ENCODE assay signal across 19 cellular contexts in genomic region chr3:45165497-45166282, GRCh38. TPM values are rescaled to one million over a fixed set of nuclear protein-coding genes. Genes with fewer than 3 reads are reported as not detected.
DNase-seq lines count a peak whose midpoint lies in the region; ATAC-seq and TF ChIP-seq lines count a peak whose summit lies in the region.
"Had no signal": no experiment of that assay in that cellular context is flagged by ENCODE, and none has a peak within 500 bp of the region (broad histone marks: within the 10 kb centered on the region; RNA-seq: fewer than 3 reads in every experiment).

No MANE protein-coding gene starts in this region.

- H3K4me1 Mint-ChIP-seq in activated T-cell treated with anti-CD3 and anti-CD28 coated beads, Interleukin-2, amount 50 U/mL, for 24 hours (ENCODE audit: low read depth): peaks cover 31% of the 10 kb centered on the region

- H3K27me3 Mint-ChIP-seq in activated T-cell treated with anti-CD3 and anti-CD28 coated beads, Interleukin-2, amount 50 U/mL, for 24 hours: no peaks in the 10 kb centered on the region

- no peaks in the 10 kb centered on the region for H3K27me3 ChIP-seq in uterus
- H3K27me3 ChIP-seq in lower lobe of right lung (ENCODE audit: low read depth): no peaks in the 10 kb centered on the region
- H3K27me3 ChIP-seq: breast epithelium had no signal

- no peak overlapping the region for H3K4me3 Mint-ChIP-seq in activated T-cell treated with anti-CD3 and anti-CD28 coated beads, Interleukin-2, amount 50 U/mL, for 24 hours
- H3K4me3 Mint-ChIP-seq: WTC11 had no signal

- H3K27ac ChIP-seq in RWPE1 (peak overlapping the region; percentile 93), uterus (peak overlapping the region; percentile 9 to 48), lower lobe of right lung (no peak overlapping the region)
- H3K27ac ChIP-seq: dorsolateral prefrontal cortex had no signal

- ATAC-seq in GM18517 (IDR thresholded peaks at IDR 0.05; ENCODE audit: unreplicated experiment): no peak
- no peak for ATAC-seq in lower lobe of right lung
- ATAC-seq: left cardiac atrium, WTC11 had no signal

- peaks cover 4% of the 10 kb centered on the region for H3K9me3 Mint-ChIP-seq in activated T-cell treated with anti-CD3 and anti-CD28 coated beads, Interleukin-2, amount 50 U/mL, for 24 hours
- H3K9me3 Mint-ChIP-seq: WTC11 had no signal

- intact Hi-C loops in uterus (cut with DNase I; ENCODE audit: low total_unique reads) (no loop called here), lower lobe of right lung (cut with DNase I) (no loop called here)

- H3K36me3 Mint-ChIP-seq in activated T-cell treated with anti-CD3 and anti-CD28 coated beads, Interleukin-2, amount 50 U/mL, for 24 hours (ENCODE audit: low read depth): no peaks in the 10 kb centered on the region
- H3K36me3 Mint-ChIP-seq: CD4-positive, alpha-beta memory T cell; WTC11 had no signal

- H3K36me3 ChIP-seq in uterus (no peaks in the 10 kb centered on the region), lower lobe of right lung (no peaks in the 10 kb centered on the region)
- H3K36me3 ChIP-seq: breast epithelium had no signal

- no peak for TF ChIP-seq POLR2A in uterus (IDR thresholded peaks at IDR 0.05)

- no peak overlapping the region for H3K4me3 ChIP-seq in epithelial cell of esophagus (ENCODE audit: low read length)
- H3K4me3 ChIP-seq in uterus: no peak overlapping the region
- no peak overlapping the region for H3K4me3 ChIP-seq in lower lobe of right lung
- H3K4me3 ChIP-seq: breast epithelium, dorsolateral prefrontal cortex had no signal

- H3K4me1 ChIP-seq in uterus: no peaks in the 10 kb centered on the region
- H3K4me1 ChIP-seq in lower lobe of right lung: peaks cover 21% of the 10 kb centered on the region

- no peak overlapping the region for H3K27ac Mint-ChIP-seq in activated T-cell treated with anti-CD3 and anti-CD28 coated beads, Interleukin-2, amount 50 U/mL, for 24 hours
- H3K27ac Mint-ChIP-seq: WTC11 had no signal

- H3K9me3 ChIP-seq in uterus: no peaks in the 10 kb centered on the region
- H3K9me3 ChIP-seq in lower lobe of right lung: no peaks in the 10 kb centered on the region
- H3K9me3 ChIP-seq: breast epithelium had no signal

- TF ChIP-seq CTCF in RWPE1 (conservative IDR thresholded peaks at IDR 0.05; ENCODE audit: low read depth) (no peak), epithelial cell of esophagus (IDR thresholded peaks at IDR 0.05; ENCODE audit: insufficient read depth, low read depth, low read length, missing control alignments) (no peak), uterus (IDR thresholded peaks at IDR 0.05) (no peak), lower lobe of right lung (IDR thresholded peaks at IDR 0.05) (no peak)

- CTCF ChIA-PET in RWPE1 (lab: Yijun Ruan, JAX): no interaction called here

- peak; percentile 9 for DNase-seq in activated T-cell treated with anti-CD3 and anti-CD28 coated beads, Interleukin-2, amount 50 U/mL, for 24 hours
- no peak for DNase-seq in activated T-cell treated with anti-CD3 and anti-CD28 coated beads, Interleukin-2, amount 50 U/mL, for 1 hour
- DNase-seq in RWPE1 (ENCODE audit: low spot score) (no peak), epithelial cell of esophagus (ENCODE audit: low read depth) (peak; percentile 41), uterus (no peak), NCI-H82 treated with DMSO at 0.1 percent for 48 hours (lab: John Stamatoyannopoulos, UW; ENCODE audit: unreplicated experiment) (no peak), lower lobe of right lung (no peak)
- DNase-seq: activated CD8-positive, alpha-beta memory T cell treated with anti-CD3 and anti-CD28 coated beads for 24 hours; CD4-positive, alpha-beta memory T cell; DMS79; dorsolateral prefrontal cortex; HCEC 1CT; left cardiac atrium; NCI-H2029 treated with DMSO at 0.1 percent for 48 hours; Right ventricle myocardium superior; stimulated activated CD4-positive, alpha-beta T cell treated with anti-CD3 and anti-CD28 coated beads, Interleukin-4, amount 100 ng/mL, for 4 hours had no signal

- POLR2A ChIA-PET in RWPE1 (lab: Yijun Ruan, JAX; ENCODE audit: low non-redundant PET): no interaction called here

RNA-seq across cellular contexts. Expression of gene CDCP1, which starts 19.5 kb away (rescaled TPM):
- total RNA-seq in uterus (10 to 100 TPM in 1 of 4 donors, 1 to 10 TPM in 3; 1.8 to 14.2 (median 4.0) TPM), lower lobe of right lung (28.7 TPM)

Comparison
In these comparisons a context has a peak if more than half of its experiments do, and no peak if none do; other contexts are left out.
1. DNase-seq: peak in activated T-cell treated with anti-CD3 and anti-CD28 coated beads, Interleukin-2, amount 50 U/mL, for 24 hours (single experiment) and epithelial cell of esophagus (single experiment); none in activated T-cell treated with anti-CD3 and anti-CD28 coated beads, Interleukin-2, amount 50 U/mL, for 1 hour (single experiment), RWPE1 (single experiment), uterus (0 of 2), NCI-H82 treated with DMSO at 0.1 percent for 48 hours (single experiment) and lower lobe of right lung (single experiment).